9 cellular contexts compared by ENCODE assay signal in genomic region chr11:59172345-59173079, GRCh38. TPM values are rescaled to one million over a fixed set of nuclear protein-coding genes. Genes with fewer than 3 reads are reported as not detected.
A peak's percentile ranks its signal among the peaks of the same experiment; 100 is the strongest.
DNase-seq lines count a peak whose midpoint lies in the region; ATAC-seq, FAIRE-seq and TF ChIP-seq lines count a peak whose summit lies in the region.
"Had no signal": no experiment of that assay in that cellular context is flagged by ENCODE, and none has a peak within 500 bp of the region (broad histone marks: within the 10 kb centered on the region; RNA-seq: fewer than 3 reads in every experiment).

No MANE protein-coding gene starts in this region.

- H4K20me1 ChIP-seq in BLaER1 treated with 17β-estradiol and CSF1 and Interleukin-3, amounts not matched to agents 10 nM and 100 nM, result peaks cover 0 to 39% (median 8%) of the 10 kb centered on the region in 11 experiments; a peak in 8 of 22 replicates
- peaks cover 2% of the 10 kb centered on the region in 2 experiments for H4K20me1 ChIP-seq in H1 (replicated peaks in 1 of 2; ENCODE audit: control insufficient read depth in 1 of 2, insufficient read depth in 2 of 2, low read length in 2 of 2)

- DNase-seq in H1 (ENCODE audit: low read depth in 1 of 2, low spot score in 2 of 2), result peak in 1 of 2 experiments; percentile 72
- peak in 1 of 2 donors; percentile 50 for DNase-seq in aorta
- no peak for DNase-seq in retina

- peaks cover 0 to 14% of the 10 kb centered on the region in 2 experiments; a peak in 2 of 4 replicates for H3K79me2 ChIP-seq in H1 (ENCODE audit: control insufficient read depth in 1 of 2, insufficient read depth in 2 of 2, low read length in 2 of 2)

- H3K27me3 ChIP-seq in BLaER1 treated with 17β-estradiol and CSF1 and Interleukin-3, amounts not matched to agents 10 nM and 100 nM, result peaks cover 21 to 35% (median 31%) of the 10 kb centered on the region in 11 experiments
- H3K27me3 ChIP-seq in H1 (replicated peaks in 1 of 4; ENCODE audit: control insufficient read depth in 3 of 4, extremely low read depth in 1 of 4, insufficient read depth in 3 of 4, low read length in 3 of 4), result no peaks in the 10 kb centered on the region
- H3K27me3 ChIP-seq in muscle layer of colon (ENCODE audit: control insufficient read depth in 1 of 2, insufficient read depth in 2 of 2, low read length in 2 of 2), result no peaks in the 10 kb centered on the region
- H3K27me3 ChIP-seq in aorta (ENCODE audit: control insufficient read depth in 1 of 2, insufficient read depth in 2 of 2, low read length in 1 of 2), result no peaks in the 10 kb centered on the region

- intact Hi-C loops in aorta (cut with DNase I), result loop anchor here in 1 of 2 donors (1.0 kb wide), 1 partner anchor 112 kb away; no protein-coding TSS in a partner anchor

- 0 out of 2 replicates have a peak overlapping the region, but pooled peaks have one; percentile 35 for H2BK12ac ChIP-seq in H1 (ENCODE audit: low read depth, low read length)

- peaks cover 18% of the 10 kb centered on the region for H3K23me2 ChIP-seq in H1 (ENCODE audit: low read depth, low read length)

- no peak overlapping the region for H4K5ac ChIP-seq in H1 (ENCODE audit: insufficient read length, low read depth, low read length)

- H2AFZ ChIP-seq in H1 (ENCODE audit: low read length), result no peak overlapping the region

- POLR2A ChIA-PET in H1 (lab: Charles Lee; ENCODE audit: partially characterized antibody), result interaction anchor here (0.7 to 5.5 kb wide), 12 partner anchors 12 to 641 kb away, joined by 3 to 79 read pairs (median 4); partner anchors contain the start of genes OR5A2 and PATL1

- H3K9me3 ChIP-seq in BLaER1 treated with 17β-estradiol and CSF1 and Interleukin-3, amounts not matched to agents 10 nM and 100 nM (replicated peaks in 1 of 11), result no peaks in the 10 kb centered on the region
- H3K9me3 ChIP-seq in H1 (ENCODE audit: insufficient read depth in 2 of 2, low read depth in 1 of 2, low read length in 1 of 2) (no peaks in the 10 kb centered on the region), muscle layer of colon (ENCODE audit: low read length) (no peaks in the 10 kb centered on the region), aorta (ENCODE audit: control insufficient read depth, low read length) (no peaks in the 10 kb centered on the region)

- H3K9ac ChIP-seq in BLaER1 treated with 17β-estradiol and CSF1 and Interleukin-3, amounts not matched to agents 10 nM and 100 nM, result peak overlapping the region; percentile 69 to 82 (median 80)
- H3K9ac ChIP-seq in H1 (replicated peaks in 1 of 4; ENCODE audit: extremely low read depth in 1 of 4, low read depth in 3 of 4, low read length in 3 of 4), result peak overlapping the region; percentile 17 to 74 (median 62)
- H3K9ac ChIP-seq in muscle layer of colon (ENCODE audit: low read length), result peak overlapping the region; percentile 52

- peaks cover 0 to 18% (median 0%) of the 10 kb centered on the region in 11 experiments; a peak in 4 of 22 replicates for H3K36me3 ChIP-seq in BLaER1 treated with 17β-estradiol and CSF1 and Interleukin-3, amounts not matched to agents 10 nM and 100 nM
- H3K36me3 ChIP-seq in H1 (ENCODE audit: control insufficient read depth in 2 of 4, insufficient read depth in 4 of 4, low read length in 3 of 4) (no peaks in the 10 kb centered on the region), muscle layer of colon (ENCODE audit: insufficient read depth, low read length) (no peaks in the 10 kb centered on the region), aorta (ENCODE audit: control insufficient read depth in 1 of 2, insufficient read depth in 2 of 2, low read length in 1 of 2) (no peaks in the 10 kb centered on the region)

- H3K79me1 ChIP-seq in H1 (ENCODE audit: low read depth, low read length), result no peaks in the 10 kb centered on the region

- H3K27ac ChIP-seq in BLaER1 treated with 17β-estradiol and CSF1 and Interleukin-3, amounts not matched to agents 10 nM and 100 nM, result peak overlapping the region in 9 of 11 experiments; percentile 15 to 80 (median 65); a peak in 15 of 22 replicates
- peak overlapping the region; percentile 65 for H3K27ac ChIP-seq in VCaP
- no peak overlapping the region for H3K27ac ChIP-seq in H1 (ENCODE audit: low read depth, low read length)
- H3K27ac ChIP-seq in muscle layer of colon (ENCODE audit: low read depth, low read length), result no peak overlapping the region
- H3K27ac ChIP-seq in aorta (ENCODE audit: low read depth in 1 of 2, low read length in 2 of 2), result no peak overlapping the region

- peak overlapping the region; percentile 78 for H4K91ac ChIP-seq in H1 (replicated peaks; ENCODE audit: insufficient read length, low read length)

- no peak for FAIRE-seq in H1 (lab: Jason Lieb, UNC)

- 0% methylated on average over 23 of the region's 70 CpGs; no CpG with 5 or more reads in 1 of the 2 experiments for WGBS in H1 (ENCODE audit: extremely low coverage in 1 of 2, insufficient coverage in 1 of 2, insufficient read length in 1 of 2, insufficient replicate concordance in 2 of 2, low coverage in 1 of 2, low lambda C conversion rate in 2 of 2, missing lambda C conversion rate in 1 of 2), 2 experiments
- 0% methylated on average over 25 to 70 of the region's 70 CpGs for WGBS in aorta, 2 donors

- H3K56ac ChIP-seq in H1 (replicated peaks; ENCODE audit: insufficient read length, low read depth, low read length), result no peak overlapping the region

- peaks cover 14 to 34% (median 29%) of the 10 kb centered on the region in 10 experiments; a peak in 19 of 20 replicates for H3K4me1 ChIP-seq in BLaER1 treated with 17β-estradiol and CSF1 and Interleukin-3, amounts not matched to agents 10 nM and 100 nM
- H3K4me1 ChIP-seq in H1 (replicated peaks in 1 of 4; ENCODE audit: control insufficient read depth in 3 of 4, insufficient read depth in 4 of 4, low read length in 3 of 4), result peaks cover 6 to 16% (median 9%) of the 10 kb centered on the region in 4 experiments; a peak in 6 of 7 replicates
- H3K4me1 ChIP-seq in muscle layer of colon (ENCODE audit: insufficient read depth, low read length), result peaks cover 8% of the 10 kb centered on the region
- H3K4me1 ChIP-seq in aorta (ENCODE audit: control insufficient read depth in 1 of 2, insufficient read depth in 2 of 2, low read length in 2 of 2), result no peaks in the 10 kb centered on the region

- TF ChIP-seq POLR2A in H1 (IDR thresholded peaks at IDR 0.05; ENCODE audit: control extremely low read depth in 1 of 2, low read depth in 2 of 2, low read length in 2 of 2), result no peak; a peak in 1 of 3 replicates

- CTCF ChIA-PET in H1 (lab: Charles Lee; ENCODE audit: partially characterized antibody), result interaction anchor here (0.6 to 9.6 kb wide), 25 partner anchors 11 to 1534 kb away, joined by 3 to 201 read pairs (median 5); partner anchors contain the start of genes FAM111A and OR5A2

- TF ChIP-seq EP300 in H1 (IDR thresholded peaks at IDR 0.05; ENCODE audit: borderline replicate concordance in 1 of 2, low read depth in 2 of 2, low read length in 2 of 2), result no peak

- TF ChIP-seq CTCF in VCaP (conservative IDR thresholded peaks at IDR 0.05) (no peak), H1 (IDR thresholded peaks at IDR 0.05; ENCODE audit: control extremely low read depth in 1 of 3, insufficient read depth in 1 of 3, low read depth in 1 of 3, low read length in 3 of 3) (no peak)

- TF ChIP-seq RAD21 in H1 (IDR thresholded peaks at IDR 0.05 in 1 of 2, conservative IDR thresholded peaks at IDR 0.05 in 1 of 2; ENCODE audit: low read depth in 2 of 2, low read length in 2 of 2), result no peak

- H2BK120ac ChIP-seq in H1 (replicated peaks; ENCODE audit: low read depth, low read length), result no peak overlapping the region

- peak overlapping the region; percentile 93 to 100 (median 99) for H3K4me2 ChIP-seq in BLaER1 treated with 17β-estradiol and CSF1 and Interleukin-3, amounts not matched to agents 10 nM and 100 nM
- H3K4me2 ChIP-seq in H1 (ENCODE audit: insufficient read depth in 1 of 2, low read depth in 2 of 2, low read length in 2 of 2), result peak overlapping the region; percentile 98 to 99

- H2BK5ac ChIP-seq in H1 (ENCODE audit: low read depth, low read length), result peak overlapping the region; percentile 57; the same call in 1 of the 2 replicates

- H3K4ac ChIP-seq in H1 (replicated peaks; ENCODE audit: insufficient read length, low read depth, low read length), result no peak overlapping the region

- no peak overlapping the region for H3K14ac ChIP-seq in H1 (ENCODE audit: insufficient read length)

- no peak overlapping the region for H2BK20ac ChIP-seq in H1 (ENCODE audit: low read length)

- peak overlapping the region; percentile 61 to 82 (median 74) for H3K4me3 ChIP-seq in BLaER1 treated with 17β-estradiol and CSF1 and Interleukin-3, amounts not matched to agents 10 nM and 100 nM
- H3K4me3 ChIP-seq in H1 (ENCODE audit: extremely low read depth in 1 of 4, insufficient read depth in 2 of 4, low read depth in 3 of 4, low read length in 4 of 4), result peak overlapping the region; percentile 48 to 95 (median 92)
- H3K4me3 ChIP-seq in muscle layer of colon (ENCODE audit: low read depth in 1 of 2, low read length in 2 of 2), result peak overlapping the region; percentile 74 to 86
- H3K4me3 ChIP-seq in aorta (ENCODE audit: low read length in 2 of 2), result peak overlapping the region; percentile 50 to 82

- H3K23ac ChIP-seq in H1 (ENCODE audit: insufficient read length), result no peak overlapping the region

- ATAC-seq in GM19043 (IDR thresholded peaks at IDR 0.05; ENCODE audit: low read depth, unreplicated experiment), result peak; percentile 32
- ATAC-seq in HG03135 (IDR thresholded peaks at IDR 0.05; ENCODE audit: unreplicated experiment), result peak; percentile 34
- ATAC-seq in aorta (ENCODE audit: low FRiP score), result peak; percentile 1

- H2BK15ac ChIP-seq in H1 (ENCODE audit: low read length), result peak overlapping the region; percentile 92; the same call in 1 of the 2 replicates

- peak overlapping the region; percentile 82; the same call in 1 of the 2 replicates for H4K8ac ChIP-seq in H1 (ENCODE audit: extremely low read depth, insufficient read depth, low read length)

- H3K18ac ChIP-seq in H1 (ENCODE audit: extremely low read depth, low read length), result peak overlapping the region; percentile 79

- H2AK5ac ChIP-seq in H1 (ENCODE audit: low read depth, low read length), result no peak overlapping the region

RNA-seq across cellular contexts. Expression of gene DTX4, which starts 0.6 kb away (rescaled TPM):
- total RNA-seq in H1 (2021; fragmentation: NEBNext Ultra II Directional; extraction: Animal tissue kit (Norgen Biotek cat#: 25700)), result 18.8 and 20.0 TPM in 2 replicates
- polyA plus RNA-seq in H1 (2011; rRNA removed) (5.1 and 13.0 TPM in 2 replicates), aorta (10 to 100 TPM in 1 of 2 donors, 1 to 10 TPM in 1; 4.0 to 10.0 TPM)
- 5.0 TPM for polyA plus RNA-seq in H1 (2011; cell fraction: cytosol; rRNA removed)
- 16.5 TPM for polyA plus RNA-seq in H1 (2011; cell fraction: nucleus; rRNA removed)
- 13.9 to 17.3 TPM (median 16.1 TPM) in 4 replicates for polyA plus RNA-seq in H1 (2012, experiment 1 of 2)
- 19.0 TPM for polyA plus RNA-seq in H1 (2012, experiment 2 of 2)
- 9.8 TPM for polyA plus RNA-seq in H1 (2013, experiment 1 of 2)
- 9.2 TPM for polyA plus RNA-seq in H1 (2013, experiment 2 of 2)
- polyA minus RNA-seq in H1 (2011; rRNA and poly(A)+ RNA removed), result 11.0 and 13.6 TPM in 2 replicates
- 16.3 TPM for polyA minus RNA-seq in H1 (2011; cell fraction: cytosol; rRNA and poly(A)+ RNA removed)
- polyA minus RNA-seq in H1 (2011; cell fraction: nucleus; rRNA and poly(A)+ RNA removed), result 19.6 TPM
- total RNA-seq in aorta, result 1 to 10 TPM; 2.6 to 7.1 TPM

RNA-seq across cellular contexts. Expression of gene FAM111A, which starts 29.9 kb away (rescaled TPM):
- 29.9 and 31.1 TPM in 2 replicates for total RNA-seq in H1 (2021; fragmentation: NEBNext Ultra II Directional; extraction: Animal tissue kit (Norgen Biotek cat#: 25700))
- 7.4 and 10.2 TPM in 2 replicates for polyA plus RNA-seq in H1 (2011; rRNA removed)
- 15.8 TPM for polyA plus RNA-seq in H1 (2011; cell fraction: cytosol; rRNA removed)
- 10.5 TPM for polyA plus RNA-seq in H1 (2011; cell fraction: nucleus; rRNA removed)
- 13.8 to 25.1 TPM (median 16.9 TPM) in 4 replicates for polyA plus RNA-seq in H1 (2012, experiment 1 of 2)
- 1.7 TPM for polyA plus RNA-seq in H1 (2012, experiment 2 of 2)
- polyA plus RNA-seq in H1 (2013, experiment 1 of 2), result 29.3 TPM
- 30.3 TPM for polyA plus RNA-seq in H1 (2013, experiment 2 of 2)
- 12.3 and 17.5 TPM in 2 replicates for polyA minus RNA-seq in H1 (2011; rRNA and poly(A)+ RNA removed)
- 7.4 TPM for polyA minus RNA-seq in H1 (2011; cell fraction: cytosol; rRNA and poly(A)+ RNA removed)
- 21.1 TPM for polyA minus RNA-seq in H1 (2011; cell fraction: nucleus; rRNA and poly(A)+ RNA removed)
- 10 to 100 TPM; 19.0 to 49.0 TPM for total RNA-seq in aorta
- polyA plus RNA-seq in aorta, result 10 to 100 TPM in 1 of 2 donors, 1 to 10 TPM in 1; 5.8 to 29.6 TPM

RNA-seq across cellular contexts. Expression of gene MPEG1, which starts 40.2 kb away (rescaled TPM):
- total RNA-seq in H1 (2021; fragmentation: NEBNext Ultra II Directional; extraction: Animal tissue kit (Norgen Biotek cat#: 25700)), result not detected in 2 replicates
- polyA plus RNA-seq in H1 (2011; rRNA removed), result not detected in 2 replicates
- polyA plus RNA-seq in H1 (2011; cell fraction: cytosol; rRNA removed), result not detected
- not detected for polyA plus RNA-seq in H1 (2011; cell fraction: nucleus; rRNA removed)
- polyA plus RNA-seq in H1 (2012, experiment 1 of 2), result not detected in 4 replicates
- polyA plus RNA-seq in H1 (2012, experiment 2 of 2), result not detected
- polyA plus RNA-seq in H1 (2013, experiment 1 of 2), result not detected
- polyA plus RNA-seq in H1 (2013, experiment 2 of 2), result not detected
- polyA minus RNA-seq in H1 (2011; rRNA and poly(A)+ RNA removed), result not detected in 2 replicates
- polyA minus RNA-seq in H1 (2011; cell fraction: cytosol; rRNA and poly(A)+ RNA removed), result not detected
- polyA minus RNA-seq in H1 (2011; cell fraction: nucleus; rRNA and poly(A)+ RNA removed), result not detected
- 10 to 100 TPM; 27.0 to 27.1 TPM for total RNA-seq in aorta
- polyA plus RNA-seq in aorta, result 10 to 100 TPM in 1 of 2 donors, 1 to 10 TPM in 1; 4.3 to 23.0 TPM
- total RNA-seq: M059J had no signal

Comparison
In these comparisons a context has a peak if more than half of its experiments do, and no peak if none do; other contexts are left out.
1. H3K27ac ChIP-seq: peak in BLaER1 treated with 17β-estradiol and CSF1 and Interleukin-3, amounts not matched to agents 10 nM and 100 nM (9 of 11) and VCaP (single experiment); none in H1 (single experiment), muscle layer of colon (single experiment) and aorta (0 of 2).
2. RNA of gene MPEG1, which starts 40.2 kb away (total RNA-seq): 27.0 to 27.1 TPM in aorta; not detected in H1; every median in the first group is over 10 times any median in the second.
3. Peak in every context shown above with its lines, with median percentiles within 50 percentile points of each other: H3K4me3 ChIP-seq, H3K9ac ChIP-seq and ATAC-seq.